ENCODE assay signal across 8 cellular contexts in the genomic region with DNA sequence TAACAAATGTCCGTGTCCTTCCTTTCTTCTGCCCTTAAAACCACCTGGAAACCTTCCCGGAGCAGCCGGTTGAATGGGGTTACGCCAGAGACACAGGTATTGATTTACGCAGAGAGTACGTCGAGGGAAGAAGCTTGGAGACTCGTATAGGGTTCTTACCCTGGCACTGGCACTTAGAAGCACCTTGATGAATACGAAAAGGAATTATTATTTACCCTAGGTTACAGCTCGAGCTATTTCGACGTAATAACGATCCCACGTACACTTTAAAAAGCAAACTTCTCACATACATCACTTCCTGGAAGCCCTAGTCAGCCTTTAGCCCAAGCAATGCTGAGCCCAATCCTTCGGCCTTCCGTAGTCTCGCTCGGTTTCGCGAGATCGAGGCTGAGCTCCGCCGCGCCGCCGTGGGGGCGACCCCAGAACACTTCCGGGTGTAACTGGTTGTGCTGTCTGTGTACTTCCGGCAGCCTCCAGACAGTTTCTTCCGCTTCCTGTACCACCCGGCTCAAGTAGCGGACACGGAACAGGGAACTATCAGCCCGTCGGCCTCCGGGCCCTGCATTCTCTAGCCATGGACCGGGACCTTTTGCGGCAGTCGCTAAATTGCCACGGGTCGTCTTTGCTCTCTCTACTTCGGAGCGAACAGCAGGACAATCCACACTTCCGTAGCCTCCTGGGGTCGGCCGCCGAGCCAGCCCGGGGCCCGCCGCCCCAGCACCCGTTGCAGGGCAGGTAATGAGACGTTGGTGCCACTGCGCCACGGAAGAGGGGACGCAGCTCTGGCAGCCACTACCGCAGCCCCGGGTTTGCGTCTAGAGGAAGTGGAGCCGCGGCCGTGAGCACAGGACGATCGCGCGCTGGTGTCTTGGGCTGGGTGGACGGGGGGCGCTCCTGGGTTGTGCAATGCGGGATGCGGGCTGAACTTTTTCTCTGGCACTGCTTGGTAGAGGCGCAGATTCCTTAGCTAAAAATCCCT. TPM values are rescaled to one million over a fixed set of nuclear protein-coding genes. Genes with fewer than 3 reads are reported as not detected.
DNase-seq lines count a peak whose midpoint lies in the region; ATAC-seq and FAIRE-seq lines count a peak whose summit lies in the region.

A gene with protein sequence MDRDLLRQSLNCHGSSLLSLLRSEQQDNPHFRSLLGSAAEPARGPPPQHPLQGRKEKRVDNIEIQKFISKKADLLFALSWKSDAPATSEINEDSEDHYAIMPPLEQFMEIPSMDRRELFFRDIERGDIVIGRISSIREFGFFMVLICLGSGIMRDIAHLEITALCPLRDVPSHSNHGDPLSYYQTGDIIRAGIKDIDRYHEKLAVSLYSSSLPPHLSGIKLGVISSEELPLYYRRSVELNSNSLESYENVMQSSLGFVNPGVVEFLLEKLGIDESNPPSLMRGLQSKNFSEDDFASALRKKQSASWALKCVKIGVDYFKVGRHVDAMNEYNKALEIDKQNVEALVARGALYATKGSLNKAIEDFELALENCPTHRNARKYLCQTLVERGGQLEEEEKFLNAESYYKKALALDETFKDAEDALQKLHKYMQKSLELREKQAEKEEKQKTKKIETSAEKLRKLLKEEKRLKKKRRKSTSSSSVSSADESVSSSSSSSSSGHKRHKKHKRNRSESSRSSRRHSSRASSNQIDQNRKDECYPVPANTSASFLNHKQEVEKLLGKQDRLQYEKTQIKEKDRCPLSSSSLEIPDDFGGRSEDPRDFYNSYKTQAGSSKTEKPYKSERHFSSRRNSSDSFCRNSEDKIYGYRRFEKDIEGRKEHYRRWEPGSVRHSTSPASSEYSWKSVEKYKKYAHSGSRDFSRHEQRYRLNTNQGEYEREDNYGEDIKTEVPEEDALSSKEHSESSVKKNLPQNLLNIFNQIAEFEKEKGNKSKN (plus strand): TSS at position 476 of the 979 bp plus-strand sequence. CDS start 99 bp downstream, at position 575.

- in situ Hi-C loops in Caki2 (cut with HindIII; ENCODE audit: low pct_unique_long_range_greater_than_20kb, low sequenced_read_pairs), result no loop called here

- H3K9ac ChIP-seq in NT2/D1 (ENCODE audit: insufficient read length, low read depth), result peak within 1 kb of the TSS; percentile 91

- DNase-seq in Caki2 (ENCODE audit: low read depth) (peak; percentile 88), HTR-8/SVneo (ENCODE audit: insufficient read length, low spot score) (peak; percentile 94), NT2/D1 (ENCODE audit: low read depth, low spot score) (peak; percentile 87)
- peak; percentile 84 for DNase-seq in activated CD8-positive, alpha-beta memory T cell treated with anti-CD3 and anti-CD28 coated beads, Interleukin-2, amount 50 U/mL, for 1 hour (ENCODE audit: extremely low read depth)
- DNase-seq in stimulated activated CD8-positive, alpha-beta memory T cell treated with anti-CD3 and anti-CD28 coated beads, Interleukin-15, amount 100 ng/mL, for 4 hours (ENCODE audit: low read depth in 2 of 2), result peak; percentile 87 to 89

- peak; percentile 93 for FAIRE-seq in HTR-8/SVneo (lab: Jason Lieb, UNC)
- FAIRE-seq in endometrium (lab: Jason Lieb, UNC), result peak; percentile 87

- peaks cover 36% of the 10 kb centered on the region for H3K36me3 ChIP-seq in NT2/D1 (ENCODE audit: insufficient read depth, insufficient read length, low read length)
- H3K36me3 ChIP-seq in mesodermal cell (ENCODE audit: control insufficient read depth, insufficient read depth, low read length), result peaks cover 28% of the 10 kb centered on the region

- H3K27me3 ChIP-seq in NT2/D1 (ENCODE audit: insufficient read depth, insufficient read length), result no peaks in the 10 kb centered on the region

- H3K9me3 ChIP-seq in NT2/D1 (ENCODE audit: insufficient read depth, low read length) (no peaks in the 10 kb centered on the region), mesodermal cell (ENCODE audit: control insufficient read depth, low read length) (no peaks in the 10 kb centered on the region)

- WGBS in mesodermal cell (ENCODE audit: insufficient coverage in 2 of 2), 2 experiments, result 10 to 14% methylated on average over 53 to 56 of the region's 70 CpGs

- ATAC-seq in GM21367 (IDR thresholded peaks at IDR 0.05; ENCODE audit: unreplicated experiment), result peak; percentile 97

- H3K4me1 ChIP-seq in NT2/D1 (ENCODE audit: insufficient read depth, insufficient read length) (no peaks in the 10 kb centered on the region), mesodermal cell (ENCODE audit: control insufficient read depth, insufficient read depth, low read length, poor library complexity, severe bottlenecking) (peaks cover 6% of the 10 kb centered on the region)

- peak within 1 kb of the TSS; percentile 88 for H3K27ac ChIP-seq in mesodermal cell (ENCODE audit: low read depth, low read length, severe bottlenecking)

- H3K4me3 ChIP-seq in NT2/D1 (ENCODE audit: insufficient read length, low read depth) (peak within 1 kb of the TSS; percentile 90), mesodermal cell (ENCODE audit: extremely low read depth, insufficient read depth, low read length, poor library complexity, severe bottlenecking) (peak within 1 kb of the TSS; percentile 86)

RNA-seq across cellular contexts. Expression of the gene that starts here (rescaled TPM):
- 19.3 and 38.3 TPM in 2 replicates for total RNA-seq in Caki2 (2014; rRNA removed; shearing (Covaris generic); ENCODE audit: low replicate concordance)
- 33.4 TPM for polyA plus RNA-seq in mesodermal cell (2013, experiment 1 of 2)
- 23.7 TPM for polyA plus RNA-seq in mesodermal cell (2013, experiment 2 of 2)

Comparison
In these comparisons a context has a peak if more than half of its experiments do, and no peak if none do; other contexts are left out.
1. Peak in every context shown above with its lines: DNase-seq, ATAC-seq, H3K4me3 ChIP-seq and H3K27ac ChIP-seq.